11 cellular contexts compared by ENCODE assay signal in the genomic region with DNA sequence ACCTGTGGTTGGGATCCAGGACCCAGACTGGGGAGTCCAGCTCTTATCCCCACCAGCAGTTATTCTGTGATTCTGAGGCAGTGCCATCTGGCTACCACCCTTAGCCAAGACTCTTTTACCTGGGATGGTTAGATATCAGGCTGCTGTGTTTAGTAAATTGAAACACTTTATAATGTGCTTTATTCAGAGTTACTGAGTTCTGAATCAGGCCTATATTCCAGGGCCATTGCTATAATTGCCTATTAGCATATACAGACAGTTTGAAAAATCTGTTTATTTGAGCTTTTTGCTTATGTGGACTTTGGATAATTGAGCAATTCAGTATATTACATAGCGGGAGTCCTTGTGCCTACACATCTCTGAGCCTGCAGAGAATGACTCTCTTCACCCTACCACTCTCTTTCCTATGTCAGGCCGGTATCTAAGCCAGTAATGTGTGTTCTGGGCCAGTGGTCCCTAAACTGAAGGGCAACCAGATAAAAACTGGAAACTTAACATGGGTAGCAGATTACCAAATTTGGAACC. TPM values are rescaled to one million over a fixed set of nuclear protein-coding genes. Genes with fewer than 3 reads are reported as not detected.
A peak's percentile ranks its signal among the peaks of the same experiment; 100 is the strongest.
DNase-seq lines count a peak whose midpoint lies in the region; ATAC-seq and TF ChIP-seq lines count a peak whose summit lies in the region.
"Had no signal": no experiment of that assay in that cellular context is flagged by ENCODE, and none has a peak within 500 bp of the region (broad histone marks: within the 10 kb centered on the region; RNA-seq: fewer than 3 reads in every experiment).

No MANE protein-coding gene starts in this region.

- H3K9me3 ChIP-seq in smooth muscle cell (replicated peaks; ENCODE audit: low read depth) (no peaks in the 10 kb centered on the region), sigmoid colon (no peaks in the 10 kb centered on the region)

- TF ChIP-seq CTCF in activated B cell treated with CpG ODN at 0.5 μM for 24 hours (IDR thresholded peaks at IDR 0.05) (no peak), smooth muscle cell (IDR thresholded peaks at IDR 0.05; ENCODE audit: borderline replicate concordance, insufficient read depth, poor library complexity, severe bottlenecking) (no peak), sigmoid colon (IDR thresholded peaks at IDR 0.05) (no peak)

- H3K27me3 ChIP-seq in smooth muscle cell (ENCODE audit: low read depth), result no peaks in the 10 kb centered on the region
- no peaks in the 10 kb centered on the region for H3K27me3 ChIP-seq in sigmoid colon

- H3K9ac ChIP-seq in smooth muscle cell (ENCODE audit: low read depth), result no peak overlapping the region

- no peak for TF ChIP-seq EP300 in sigmoid colon (IDR thresholded peaks at IDR 0.05)

- H3K4me2 ChIP-seq in smooth muscle cell, result peak overlapping the region; percentile 1

- H3K27ac ChIP-seq in smooth muscle cell (ENCODE audit: low read depth), result peak overlapping the region; percentile 59
- H3K27ac ChIP-seq in sigmoid colon, result peak overlapping the region in 1 of 4 donors; percentile 60

- no peaks in the 10 kb centered on the region for H3K27me3 Mint-ChIP-seq in activated B cell treated with CpG ODN at 0.5 μM for 24 hours

- intact Hi-C loops in activated B cell treated with CpG ODN at 0.5 μM for 24 hours (cut with micrococcal nuclease) (no loop called here), sigmoid colon (cut with DNase I) (no loop called here)

- no peak overlapping the region for H2AFZ ChIP-seq in smooth muscle cell (ENCODE audit: low read depth)

- CTCF ChIA-PET in activated B cell treated with CpG ODN at 0.5 μM for 24 hours (lab: Charles Lee), result no interaction called here

- ATAC-seq in activated B cell treated with CpG ODN at 0.5 μM for 24 hours (ENCODE audit: low read depth) (no peak), left lobe of liver (peak; percentile 78)

- POLR2A ChIA-PET in activated B cell treated with CpG ODN at 0.5 μM for 24 hours (lab: Charles Lee), result interaction anchor here (1.0 to 1.1 kb wide), 4 partner anchors 8 to 40 kb away, joined by 3 to 5 read pairs (median 4); no protein-coding TSS in a partner anchor

- H4K20me1 ChIP-seq in smooth muscle cell (ENCODE audit: low read depth), result no peaks in the 10 kb centered on the region

- H3K9me3 Mint-ChIP-seq in activated B cell treated with CpG ODN at 0.5 μM for 24 hours, result no peaks in the 10 kb centered on the region

- H3K4me3 Mint-ChIP-seq in activated B cell treated with CpG ODN at 0.5 μM for 24 hours, result peak overlapping the region; percentile 16

- H3K36me3 ChIP-seq in smooth muscle cell (ENCODE audit: low read depth), result no peaks in the 10 kb centered on the region
- no peaks in the 10 kb centered on the region for H3K36me3 ChIP-seq in sigmoid colon

- H3K4me3 ChIP-seq in smooth muscle cell (no peak overlapping the region), sigmoid colon (no peak overlapping the region)

- H3K4me1 ChIP-seq in smooth muscle cell (ENCODE audit: low read depth) (peaks cover 38% of the 10 kb centered on the region), sigmoid colon (peaks cover 0 to 64% (median 46%) of the 10 kb centered on the region in 4 donors)

- H3K79me2 ChIP-seq in smooth muscle cell (ENCODE audit: low read depth), result peaks cover 53% of the 10 kb centered on the region

- 50% methylated on average over 2 of the region's 2 CpGs for WGBS in smooth muscle cell (ENCODE audit: low lambda C conversion rate)
- WGBS in sigmoid colon, 2 donors, result 51 to 78% methylated on average over 2 of the region's 2 CpGs

- no peak for TF ChIP-seq POLR2A in sigmoid colon (IDR thresholded peaks at IDR 0.05)

- peaks cover 86% of the 10 kb centered on the region for H3K4me1 Mint-ChIP-seq in activated B cell treated with CpG ODN at 0.5 μM for 24 hours

- H3F3A ChIP-seq in smooth muscle cell (ENCODE audit: low read depth), result peaks cover 26% of the 10 kb centered on the region

- H3K36me3 Mint-ChIP-seq in activated B cell treated with CpG ODN at 0.5 μM for 24 hours (ENCODE audit: low read depth), result peaks cover 4% of the 10 kb centered on the region

- peak overlapping the region; percentile 59 for H3K27ac Mint-ChIP-seq in activated B cell treated with CpG ODN at 0.5 μM for 24 hours

- peak; percentile 14 for DNase-seq in NCI-H2171 treated with DMSO at 0.1 percent for 48 hours (lab: John Stamatoyannopoulos, UW)
- DNase-seq in NCI-H2171 (lab: John Stamatoyannopoulos, UW), result no peak
- DNase-seq in activated B cell treated with CpG ODN at 0.5 μM for 24 hours, result no peak
- DNase-seq in left lobe of liver (ENCODE audit: low spot score), result peak; percentile 30
- DNase-seq in smooth muscle cell (lab: John Stamatoyannopoulos, UW; ENCODE audit: unreplicated experiment), result no peak
- DNase-seq in sigmoid colon, result no peak
- DNase-seq in AG20443 (ENCODE audit: low spot score), result no peak
- no peak for DNase-seq in NOMO-1 treated with dmso at 0.1 percent for 144 hours (lab: John Stamatoyannopoulos, UW; ENCODE audit: unreplicated experiment)
- DNase-seq: activated gamma-delta T cell treated with Interleukin-2 at 50 U/mL for 16 hours; NCI-H510A; stimulated activated CD4-positive, alpha-beta T cell treated with anti-CD3 and anti-CD28 coated beads, Interleukin-12 subunit alpha, Interleukin-12 subunit beta, amount 100 ng/mL, for 4 hours had no signal

RNA-seq across cellular contexts. Expression of a gene that starts 45.4 kb away (rescaled TPM):
- total RNA-seq in activated B cell treated with CpG ODN at 0.5 μM for 24 hours (54.5 and 58.4 TPM in 2 replicates), left lobe of liver (11.2 TPM), smooth muscle cell (13.7 and 16.3 TPM in 2 replicates), sigmoid colon (10 to 100 TPM; 17.6 to 42.7 (median 27.2) TPM)
- polyA plus RNA-seq in smooth muscle cell (8.7 and 13.9 TPM in 2 replicates), sigmoid colon (10 to 100 TPM; 31.8 to 39.5 (median 37.9) TPM)

Comparison
In these comparisons a context has a peak if more than half of its experiments do, and no peak if none do; other contexts are left out.
1. DNase-seq: peak in NCI-H2171 treated with DMSO at 0.1 percent for 48 hours (single experiment) and left lobe of liver (single experiment); none in NCI-H2171 (single experiment), activated B cell treated with CpG ODN at 0.5 μM for 24 hours (single experiment), smooth muscle cell (single experiment), sigmoid colon (single experiment), AG20443 (single experiment) and NOMO-1 treated with dmso at 0.1 percent for 144 hours (single experiment).